1 cellular context compared by ENCODE assay signal in the genomic region with DNA sequence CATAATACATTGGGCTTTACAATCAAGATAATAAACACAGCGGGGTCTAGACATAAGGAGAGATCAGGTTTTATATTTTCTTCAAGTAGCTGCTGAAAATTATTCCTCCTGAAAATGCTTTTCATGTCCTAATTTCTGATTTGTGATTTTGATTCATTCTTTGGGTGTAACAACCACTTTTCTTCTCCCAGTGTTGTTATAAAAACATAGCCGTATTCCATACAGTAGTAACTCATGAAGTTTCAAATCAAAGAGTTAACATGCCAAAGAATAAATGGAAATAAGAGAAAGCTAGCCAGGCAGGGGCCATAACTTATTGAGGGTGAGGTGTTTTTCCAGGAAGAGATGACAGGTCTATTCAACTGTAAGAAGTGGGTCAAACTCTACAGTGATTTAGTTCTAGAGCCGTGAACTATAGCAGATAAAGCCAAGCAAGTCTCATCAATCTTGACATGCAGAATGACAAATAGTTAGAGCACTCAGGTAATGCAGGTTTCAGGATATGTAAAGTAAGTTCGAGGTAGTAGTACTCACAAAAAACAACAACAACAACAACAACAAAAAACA.
TF ChIP-seq lines count a peak whose summit lies in the region.

No MANE protein-coding gene starts in this region.

TF ChIP-seq in GM23338, 12 proteins besides CTCF, POLR2A, EP300 and RAD21 (continued from another document):
- TF ChIP-seq EZH2phosphoT487 (IDR thresholded peaks at IDR 0.05; ENCODE audit: unreplicated experiment), result no peak
TF ChIP-seq in GM23338: peak in this region for 0.
